23 cellular contexts compared by ENCODE assay signal in genomic region chr2:72330673-72331072, GRCh38.
DNase-seq lines count a peak whose midpoint lies in the region; ATAC-seq, FAIRE-seq and TF ChIP-seq lines count a peak whose summit lies in the region.
"Had no signal": no experiment of that assay in that cellular context is flagged by ENCODE, and none has a peak within 500 bp of the region (broad histone marks: within the 10 kb centered on the region; RNA-seq: fewer than 3 reads in every experiment).

No MANE protein-coding gene starts in this region.

- H3K79me2 ChIP-seq in K562 (ENCODE audit: control insufficient read depth, insufficient read depth, low read length): no peaks in the 10 kb centered on the region
- H3K79me2 ChIP-seq in neural progenitor cell (ENCODE audit: low read depth): no peaks in the 10 kb centered on the region

- no peak for TF ChIP-seq EP300 in K562 (IDR thresholded peaks at IDR 0.05; ENCODE audit: low read length)

- no peaks in the 10 kb centered on the region for H3K4me1 ChIP-seq in K562 (replicated peaks in 1 of 2; ENCODE audit: control insufficient read depth in 2 of 2, insufficient read depth in 2 of 2, low read length in 2 of 2)
- H3K4me1 ChIP-seq in neural progenitor cell: no peaks in the 10 kb centered on the region
- H3K4me1 ChIP-seq: A549, BE2C, pancreas, upper lobe of left lung had no signal

- no peak for TF ChIP-seq POLR2A in K562 (conservative IDR thresholded peaks at IDR 0.05)

- intact Hi-C loops in K562 (cut with micrococcal nuclease): no loop called here

- POLR2A ChIA-PET in K562 (lab: Yijun Ruan, JAX): interaction anchor here (1.2 kb wide), 1 partner anchor 10 kb away, joined by 5 read pairs; no protein-coding TSS in a partner anchor

- WGBS in K562 (ENCODE audit: insufficient coverage, low coverage, missing lambda C conversion rate): 23% methylated on average over 1 of the region's 1 CpG

- H4K20me1 ChIP-seq in K562 (replicated peaks; ENCODE audit: control insufficient read depth, insufficient read depth, low read length) (no peaks in the 10 kb centered on the region; the same call in 1 of the 2 replicates), neural progenitor cell (ENCODE audit: low read depth) (no peaks in the 10 kb centered on the region)

- in situ Hi-C loops in K562 (cut with MboI): no loop called here

- no peaks in the 10 kb centered on the region for H3K27me3 Mint-ChIP-seq in type B pancreatic cell
- no peaks in the 10 kb centered on the region for H3K27me3 Mint-ChIP-seq in neural progenitor cell (ENCODE audit: insufficient read depth, low read depth)
- H3K27me3 Mint-ChIP-seq: activated B cell treated with CpG ODN at 0.5 μM for 24 hours; brain; naive thymus-derived CD4-positive, alpha-beta T cell had no signal

- no peak for TF ChIP-seq RAD21 in K562 (CRISPR knock-in tag; conservative IDR thresholded peaks at IDR 0.05 in 1 of 2, IDR thresholded peaks at IDR 0.05 in 1 of 2)

- H2AFZ ChIP-seq in K562 (ENCODE audit: low read depth, low read length): no peak overlapping the region
- H2AFZ ChIP-seq in neural progenitor cell (replicated peaks): no peak overlapping the region

- H3K9ac ChIP-seq in K562 (ENCODE audit: insufficient read depth in 1 of 2, low read depth in 2 of 2, low read length in 2 of 2) (no peak overlapping the region), neural progenitor cell (no peak overlapping the region)
- H3K9ac ChIP-seq: SK-N-SH had no signal

- BruUV-seq in K562 (replicated peaks; lab: Mats Ljungman, UMichigan): no TSS peak

- no peak for ATAC-seq in K562
- ATAC-seq in HG02840 (IDR thresholded peaks at IDR 0.05; ENCODE audit: low FRiP score, unreplicated experiment): no peak
- ATAC-seq: A549; naive thymus-derived CD4-positive, alpha-beta T cell; pancreas; sciatic nerve had no signal

- H3K36me3 Mint-ChIP-seq in type B pancreatic cell: peaks cover 7% of the 10 kb centered on the region
- peaks cover 2% of the 10 kb centered on the region for H3K36me3 Mint-ChIP-seq in neural progenitor cell

- FAIRE-seq in K562 (lab: Jason Lieb, UNC): no peak
- FAIRE-seq: A549, H1, pancreas had no signal

- CTCF ChIA-PET in K562 (lab: Yijun Ruan, JAX; ENCODE audit: low intra/inter-chr PET ratio): no interaction called here

- DNase-seq in SIG-M5 treated with dmso at 0.1 percent for 504 hours (lab: John Stamatoyannopoulos, UW; ENCODE audit: unreplicated experiment) (peak; percentile 10), SIG-M5 (lab: John Stamatoyannopoulos, UW) (no peak), NCI-H2227 (lab: John Stamatoyannopoulos, UW; ENCODE audit: unreplicated experiment) (peak; percentile 28), K562 (ENCODE audit: extremely low read depth in 1 of 4, low spot score in 3 of 4) (peak in 1 of 4 experiments; percentile 5), type B pancreatic cell (ENCODE audit: extremely low spot score, unreplicated experiment) (no peak), MV-4-11 (lab: John Stamatoyannopoulos, UW) (no peak), neural progenitor cell (ENCODE audit: low spot score) (no peak)
- DNase-seq: activated B cell treated with CpG ODN at 0.5 μM for 24 hours; activated CD4-positive, alpha-beta T cell treated with anti-CD3 and anti-CD28 coated beads, Interleukin-2, amount 50 U/mL, for 48 hours; activated CD8-positive, alpha-beta memory T cell treated with anti-CD3 and anti-CD28 coated beads, Interleukin-2, amount 50 U/mL, for 48 hours; BE2C; naive thymus-derived CD4-positive, alpha-beta T cell; NCI-H1436; NCI-H2171 treated with DMSO at 0.1 percent for 48 hours; pancreas; SK-N-SH; upper lobe of left lung had no signal

- H3K27ac Mint-ChIP-seq in type B pancreatic cell: peak overlapping the region; percentile 8
- H3K27ac Mint-ChIP-seq in neural progenitor cell: no peak overlapping the region
- H3K27ac Mint-ChIP-seq: activated B cell treated with CpG ODN at 0.5 μM for 24 hours; brain; naive thymus-derived CD4-positive, alpha-beta T cell had no signal

- no peaks in the 10 kb centered on the region for H3F3A ChIP-seq in neural progenitor cell (ENCODE audit: low read depth)

- TF ChIP-seq CTCF in K562 (IDR thresholded peaks at IDR 0.05 in 2 of 3, conservative IDR thresholded peaks at IDR 0.05 in 1 of 3; ENCODE audit: insufficient read depth in 2 of 3, low read depth in 1 of 3, low read length in 3 of 3) (no peak), type B pancreatic cell (conservative IDR thresholded peaks at IDR 0.05) (no peak), neural progenitor cell (IDR thresholded peaks at IDR 0.05) (no peak)

- H3K4me1 Mint-ChIP-seq in type B pancreatic cell (ENCODE audit: unreplicated experiment) (peaks cover 4% of the 10 kb centered on the region), neural progenitor cell (no peaks in the 10 kb centered on the region)
- H3K4me1 Mint-ChIP-seq: activated B cell treated with CpG ODN at 0.5 μM for 24 hours had no signal

- H3K9me3 ChIP-seq in K562 (replicated peaks; ENCODE audit: control insufficient read depth, insufficient read depth, low read depth, low read length) (no peaks in the 10 kb centered on the region), neural progenitor cell (ENCODE audit: low read depth) (no peaks in the 10 kb centered on the region)
- H3K9me3 ChIP-seq: BE2C, pancreas, SK-N-SH, upper lobe of left lung had no signal

- H3K4me2 ChIP-seq in K562 (ENCODE audit: insufficient read depth, low read length) (no peak overlapping the region), neural progenitor cell (no peak overlapping the region)
- H3K4me2 ChIP-seq: A549, SK-N-SH had no signal

- no peaks in the 10 kb centered on the region; a peak in 1 of 5 replicates for H3K27me3 ChIP-seq in K562 (ENCODE audit: control insufficient read depth in 2 of 2, insufficient read depth in 2 of 2, low read length in 2 of 2)
- H3K27me3 ChIP-seq in neural progenitor cell: no peaks in the 10 kb centered on the region
- H3K27me3 ChIP-seq: BE2C, pancreas, upper lobe of left lung had no signal

- no peak overlapping the region for H3K27ac ChIP-seq in K562 (ENCODE audit: extremely low read depth, low read depth, low read length)
- no peak overlapping the region for H3K27ac ChIP-seq in neural progenitor cell
- H3K27ac ChIP-seq: A549, coronary artery, pancreas, upper lobe of left lung had no signal

- H3K9me3 Mint-ChIP-seq in type B pancreatic cell (peaks cover 4% of the 10 kb centered on the region), neural progenitor cell (no peaks in the 10 kb centered on the region)
- H3K9me3 Mint-ChIP-seq: activated B cell treated with CpG ODN at 0.5 μM for 24 hours, brain had no signal

- H3K9me1 ChIP-seq in K562 (ENCODE audit: control insufficient read depth, insufficient read depth, low read length): no peaks in the 10 kb centered on the region

- H3K36me3 ChIP-seq in K562 (ENCODE audit: control insufficient read depth, insufficient read depth, low read length): no peaks in the 10 kb centered on the region
- no peaks in the 10 kb centered on the region for H3K36me3 ChIP-seq in neural progenitor cell
- H3K36me3 ChIP-seq: BE2C, pancreas, upper lobe of left lung had no signal

- H3K4me3 ChIP-seq in K562 (no peak overlapping the region), neural progenitor cell (no peak overlapping the region)
- H3K4me3 ChIP-seq: A549, coronary artery, pancreas, upper lobe of left lung had no signal

- H3K4me3 Mint-ChIP-seq in type B pancreatic cell (no peak overlapping the region), neural progenitor cell (no peak overlapping the region)
- H3K4me3 Mint-ChIP-seq: activated B cell treated with CpG ODN at 0.5 μM for 24 hours; brain; naive thymus-derived CD4-positive, alpha-beta T cell had no signal

TF ChIP-seq in K562, 482 proteins besides CTCF, POLR2A, EP300 and RAD21:
- TF ChIP-seq NFIX (CRISPR knock-in tag; IDR thresholded peaks at IDR 0.05; ENCODE audit: low read depth): peak; percentile 43; the same call in 1 of the 2 replicates
- no peak for TF ChIP-seq SAFB (IDR thresholded peaks at IDR 0.05; ENCODE audit: borderline replicate concordance, low read depth, low read length)
- TF ChIP-seq FOXK2 (conservative IDR thresholded peaks at IDR 0.05 in 1 of 2, IDR thresholded peaks at IDR 0.05 in 1 of 2; ENCODE audit: low read depth in 2 of 2): no peak
- TF ChIP-seq NFIC (IDR thresholded peaks at IDR 0.05): peak; percentile 78
- TF ChIP-seq HMGN3 (IDR thresholded peaks at IDR 0.05; ENCODE audit: borderline replicate concordance, extremely low read depth, insufficient read length, low read depth, low read length): no peak
- TF ChIP-seq ZNF512 (tag; IDR thresholded peaks at IDR 0.05): no peak
- no peak for TF ChIP-seq ZNF41 (CRISPR knock-in tag; conservative IDR thresholded peaks at IDR 0.05)

Comparison
In these comparisons a context has a peak if more than half of its experiments do, and no peak if none do; other contexts are left out.
1. DNase-seq: peak in SIG-M5 treated with dmso at 0.1 percent for 504 hours (single experiment) and NCI-H2227 (single experiment); none in SIG-M5 (single experiment), type B pancreatic cell (single experiment), MV-4-11 (single experiment) and neural progenitor cell (single experiment).